Comparison of ENCODE assay signal across 1 cellular context in genomic region chr1:229643996-229644748, GRCh38.
TF ChIP-seq lines count a peak whose summit lies in the region.

No MANE protein-coding gene starts in this region.

TF ChIP-seq in WTC11, 78 proteins besides CTCF, POLR2A, EP300 and RAD21 (continued from another document):
- TF ChIP-seq ZNF281 (CRISPR knock-in tag; IDR thresholded peaks at IDR 0.05) (no peak), ZNF121 (CRISPR knock-in tag; IDR thresholded peaks at IDR 0.05) (no peak), PREB (CRISPR knock-in tag; IDR thresholded peaks at IDR 0.05; ENCODE audit: borderline replicate concordance) (no peak), SOX15 (CRISPR knock-in tag; IDR thresholded peaks at IDR 0.05) (no peak), FOXJ3 (CRISPR knock-in tag; IDR thresholded peaks at IDR 0.05; ENCODE audit: borderline replicate concordance) (no peak), TEAD4 (CRISPR knock-in tag; IDR thresholded peaks at IDR 0.05) (no peak), GRHL2 (CRISPR knock-in tag; IDR thresholded peaks at IDR 0.05; ENCODE audit: insufficient replicate concordance, severe bottlenecking) (no peak), TP53 (CRISPR knock-in tag; IDR thresholded peaks at IDR 0.05) (no peak)
